In genomic region chr4:114791976-114792375, GRCh38 we compare ENCODE assay signal across 18 cellular contexts.
"Had no signal": no experiment of that assay in that cellular context is flagged by ENCODE, and none has a peak within 500 bp of the region (broad histone marks: within the 10 kb centered on the region; RNA-seq: fewer than 3 reads in every experiment).

No MANE protein-coding gene starts in this region.

- H3K4me1 Mint-ChIP-seq: memory B cell had no signal

- H3K36me3 ChIP-seq: esophagus squamous epithelium, gastroesophageal sphincter, left ventricle myocardium inferior, lower lobe of right lung, ovary, stomach had no signal

- H3K4me1 ChIP-seq: esophagus squamous epithelium, gastroesophageal sphincter, left ventricle myocardium inferior, lower lobe of right lung, stomach had no signal

- H3K36me3 Mint-ChIP-seq: memory B cell had no signal

- H3K4me3 ChIP-seq: esophagus squamous epithelium, gastroesophageal sphincter, left ventricle myocardium inferior, lower lobe of right lung, ovary, stomach had no signal

- H3K27ac ChIP-seq: esophagus squamous epithelium, gastroesophageal sphincter, left ventricle myocardium inferior, lower lobe of right lung, ovary, stomach had no signal

- H3K27me3 Mint-ChIP-seq: dendritic cell treated with granulocyte-macrophage colony-stimulating factor and Interleukin-4, amounts not matched to agents 40 ng/mL and 50 ng/mL, for 4 days had no signal

- DNase-seq: esophagus squamous epithelium; foreskin fibroblast; glutamatergic neuron; left cardiac atrium; left ventricle myocardium inferior; lower lobe of right lung; midbrain; ovary; right cardiac atrium; small intestine; stimulated activated CD4-positive, alpha-beta T cell treated with anti-CD3 and anti-CD28 coated beads, Interleukin-12 subunit alpha, Interleukin-12 subunit beta, amount 100 ng/mL, for 4 hours; stimulated activated naive CD4-positive, alpha-beta T cell; stomach; substantia nigra had no signal

- H3K4me3 Mint-ChIP-seq: dendritic cell treated with granulocyte-macrophage colony-stimulating factor and Interleukin-4, amounts not matched to agents 40 ng/mL and 50 ng/mL, for 4 days; memory B cell; nephron had no signal

- H3K27me3 ChIP-seq: esophagus squamous epithelium, gastroesophageal sphincter, ovary, stomach had no signal

- H3K9me3 Mint-ChIP-seq: dendritic cell treated with granulocyte-macrophage colony-stimulating factor and Interleukin-4, amounts not matched to agents 40 ng/mL and 50 ng/mL, for 4 days; memory B cell; nephron had no signal

- H3K27ac Mint-ChIP-seq: dendritic cell treated with granulocyte-macrophage colony-stimulating factor and Interleukin-4, amounts not matched to agents 40 ng/mL and 50 ng/mL, for 4 days; memory B cell; nephron had no signal

- ATAC-seq: gastroesophageal sphincter, left cardiac atrium, lower lobe of right lung, right cardiac atrium had no signal
